Comparison of ENCODE assay signal across 1 cellular context in genomic region chr6:52576392-52577021, GRCh38.
TF ChIP-seq lines count a peak whose summit lies in the region.

No MANE protein-coding gene starts in this region.

TF ChIP-seq in HepG2, 621 proteins besides CTCF, POLR2A, EP300 and RAD21 (continued from another document):
- TF ChIP-seq ZNF775 (CRISPR knock-in tag; IDR thresholded peaks at IDR 0.05; ENCODE audit: borderline replicate concordance) (0 out of 2 replicates have a peak, but pooled peaks have one; percentile 55), ZNF782 (CRISPR knock-in tag; IDR thresholded peaks at IDR 0.05; ENCODE audit: borderline replicate concordance) (peak; percentile 94), MAZ (IDR thresholded peaks at IDR 0.05; ENCODE audit: borderline replicate concordance, low read depth, low read length) (no peak; the same call in 1 of the 2 replicates), MAZ (CRISPR knock-in tag; IDR thresholded peaks at IDR 0.05; ENCODE audit: low read depth) (peak; percentile 2; the same call in 1 of the 2 replicates), PREB (CRISPR knock-in tag; IDR thresholded peaks at IDR 0.05) (no peak), ATF6 (CRISPR knock-in tag; conservative IDR thresholded peaks at IDR 0.05) (0 out of 2 replicates have a peak, but pooled peaks have one; percentile 1), HINFP (CRISPR knock-in tag; IDR thresholded peaks at IDR 0.05; ENCODE audit: low read depth) (peak; percentile 89), HNRNPLL (IDR thresholded peaks at IDR 0.05; ENCODE audit: low read depth, low read length, poor library complexity, severe bottlenecking) (peak; percentile 67), LCORL (IDR thresholded peaks at IDR 0.05) (no peak), LCORL (CRISPR knock-in tag; IDR thresholded peaks at IDR 0.05) (0 out of 2 replicates have a peak, but pooled peaks have one; percentile 8), TAF1 (CRISPR knock-in tag; IDR thresholded peaks at IDR 0.05) (peak; percentile 47), SALL2 (CRISPR knock-in tag; IDR thresholded peaks at IDR 0.05) (peak; percentile 20; the same call in 1 of the 2 replicates), ZNF282 (IDR thresholded peaks at IDR 0.05; ENCODE audit: partially characterized antibody) (no peak), POLR2G (IDR thresholded peaks at IDR 0.05; ENCODE audit: low read depth, low read length) (peak; percentile 82; the same call in 1 of the 2 replicates), GATAD1 (CRISPR knock-in tag; IDR thresholded peaks at IDR 0.05) (peak; percentile 68), ZNF407 (CRISPR knock-in tag; IDR thresholded peaks at IDR 0.05; ENCODE audit: not compliant biosample characterization) (peak; percentile 90)
